Comparison of ENCODE assay signal across 32 cellular contexts in the genomic region with DNA sequence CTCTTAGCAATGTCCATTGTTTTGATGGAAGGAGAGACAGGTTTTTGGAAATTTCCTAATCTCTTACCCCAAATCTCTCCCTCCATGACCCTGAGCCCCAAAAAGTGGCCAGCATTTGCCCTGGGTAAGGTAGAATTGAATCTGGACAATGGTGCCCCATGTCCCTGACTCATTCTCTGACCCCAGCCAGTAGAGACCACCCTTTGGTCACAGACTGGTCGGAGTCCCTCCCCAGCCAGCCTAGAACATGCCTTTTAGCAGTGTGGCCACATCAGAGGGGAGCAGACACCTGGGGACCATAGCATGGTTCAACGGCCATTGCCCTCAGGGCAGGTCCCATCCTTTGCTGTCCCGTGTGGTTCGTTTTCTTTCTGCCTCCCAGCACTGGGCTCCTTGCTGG. TPM values are rescaled to one million over a fixed set of nuclear protein-coding genes. Genes with fewer than 3 reads are reported as not detected.
"Had no signal": no experiment of that assay in that cellular context is flagged by ENCODE, and none has a peak within 500 bp of the region (broad histone marks: within the 10 kb centered on the region; RNA-seq: fewer than 3 reads in every experiment).

No MANE protein-coding gene starts in this region.

- H3K27me3 ChIP-seq: ascending aorta, cardiac muscle cell, MG63 had no signal

- H3K4me3 Mint-ChIP-seq: activated CD4-positive, alpha-beta memory T cell treated with anti-CD3 and anti-CD28 coated beads, Interleukin-2, amount 10 ng/mL, durations not matched to agents 7 days and 5 days; activated naive CD4-positive, alpha-beta T cell treated with anti-CD3 and anti-CD28 coated beads, Interleukin-2, amount 10 ng/mL, durations not matched to agents 7 days and 5 days; activated naive CD8-positive, alpha-beta T cell treated with anti-CD3 and anti-CD28 coated beads, Interleukin-2, amount 10 ng/mL, durations not matched to agents 7 days and 5 days; central memory CD8-positive, alpha-beta T cell had no signal

- H3K36me3 Mint-ChIP-seq: activated naive CD4-positive, alpha-beta T cell treated with anti-CD3 and anti-CD28 coated beads, Interleukin-2, amount 10 ng/mL, durations not matched to agents 7 days and 5 days; activated naive CD8-positive, alpha-beta T cell treated with anti-CD3 and anti-CD28 coated beads, Interleukin-2, amount 10 ng/mL, durations not matched to agents 7 days and 5 days had no signal

- FAIRE-seq: K562 had no signal

- H3K4me3 ChIP-seq: ascending aorta, cardiac muscle cell, K562, MG63 had no signal

- DNase-seq: activated CD4-positive, alpha-beta memory T cell treated with anti-CD3 and anti-CD28 coated beads, Interleukin-2, amount 10 ng/mL, durations not matched to agents 7 days and 5 days; activated CD4-positive, alpha-beta T cell treated with anti-CD3 and anti-CD28 coated beads for 1 hour; activated CD4-positive, alpha-beta T cell treated with anti-CD3 and anti-CD28 coated beads for 48 hours; activated CD4-positive, CD25-positive, alpha-beta regulatory T cell; activated effector memory CD4-positive, alpha-beta T cell treated with Interleukin-2 at 50 U/mL for 16 hours; activated naive CD4-positive, alpha-beta T cell treated with anti-CD3 and anti-CD28 coated beads, Interleukin-2, amount 10 ng/mL, durations not matched to agents 7 days and 5 days; activated naive CD8-positive, alpha-beta T cell treated with anti-CD3 and anti-CD28 coated beads, Interleukin-2, amount 10 ng/mL, durations not matched to agents 7 days and 5 days; activated T-cell treated with anti-CD3 and anti-CD28 coated beads, Interleukin-2, amount 50 U/mL, for 48 hours; amygdala; IMR-90; Karpas-422; MG63; NCI-H1048; NCI-H1105 treated with DMSO at 0.1 percent for 48 hours; NCI-H1436; NCI-H1694; NCI-H1930; NCI-H2081 treated with DMSO at 0.1 percent for 48 hours; NCI-H345; NCI-H524 treated with DMSO at 0.1 percent for 48 hours; RPMI8226; SIG-M5; SW 1271; T-helper 1 cell; T-helper 2 cell; T-helper 9 cell; WERI-Rb-1 had no signal

- H3K27ac ChIP-seq: ascending aorta, cardiac muscle cell, WERI-Rb-1 had no signal

- H3K27me3 Mint-ChIP-seq: central memory CD8-positive, alpha-beta T cell had no signal

- H3K27ac Mint-ChIP-seq: activated CD4-positive, alpha-beta memory T cell treated with anti-CD3 and anti-CD28 coated beads, Interleukin-2, amount 10 ng/mL, durations not matched to agents 7 days and 5 days; activated naive CD4-positive, alpha-beta T cell treated with anti-CD3 and anti-CD28 coated beads, Interleukin-2, amount 10 ng/mL, durations not matched to agents 7 days and 5 days; activated naive CD8-positive, alpha-beta T cell treated with anti-CD3 and anti-CD28 coated beads, Interleukin-2, amount 10 ng/mL, durations not matched to agents 7 days and 5 days had no signal

- H3K4me1 Mint-ChIP-seq: central memory CD8-positive, alpha-beta T cell had no signal

- H3K36me3 ChIP-seq: ascending aorta, cardiac muscle cell, MG63, WERI-Rb-1 had no signal

- H3K9me3 Mint-ChIP-seq: activated CD4-positive, alpha-beta memory T cell treated with anti-CD3 and anti-CD28 coated beads, Interleukin-2, amount 10 ng/mL, durations not matched to agents 7 days and 5 days; activated naive CD4-positive, alpha-beta T cell treated with anti-CD3 and anti-CD28 coated beads, Interleukin-2, amount 10 ng/mL, durations not matched to agents 7 days and 5 days; central memory CD8-positive, alpha-beta T cell had no signal

- H3K4me1 ChIP-seq: ascending aorta had no signal

- ATAC-seq: Right ventricle myocardium inferior had no signal

- H3K9me3 ChIP-seq: ascending aorta, MG63 had no signal

RNA-seq across cellular contexts. Expression of a gene that starts 6.5 kb away (rescaled TPM):
- polyA plus RNA-seq: cardiac muscle cell, IMR-90 had no signal
